In genomic region chr13:45823583-45823982, GRCh38 we compare ENCODE assay signal across 15 cellular contexts. TPM values are rescaled to one million over a fixed set of nuclear protein-coding genes. Genes with fewer than 3 reads are reported as not detected.
DNase-seq lines count a peak whose midpoint lies in the region; ATAC-seq and TF ChIP-seq lines count a peak whose summit lies in the region.
"Had no signal": no experiment of that assay in that cellular context is flagged by ENCODE, and none has a peak within 500 bp of the region (broad histone marks: within the 10 kb centered on the region; RNA-seq: fewer than 3 reads in every experiment).

No MANE protein-coding gene starts in this region.

- H4K20me1 ChIP-seq in BLaER1 treated with 17β-estradiol and CSF1 and Interleukin-3, amounts not matched to agents 10 nM and 100 nM = no peaks in the 10 kb centered on the region

- peaks cover 49 to 69% (median 58%) of the 10 kb centered on the region in 10 experiments for H3K4me1 ChIP-seq in BLaER1 treated with 17β-estradiol and CSF1 and Interleukin-3, amounts not matched to agents 10 nM and 100 nM
- peaks cover 0 to 18% (median 4%) of the 10 kb centered on the region in 12 donors for H3K4me1 ChIP-seq in heart left ventricle

- H3K27ac Mint-ChIP-seq in stimulated activated effector memory CD8-positive, alpha-beta T cell treated with anti-CD3 and anti-CD28 coated beads, Interleukin-12 subunit alpha, Interleukin-12 subunit beta, amount 100 ng/mL, for 72 hours = no peak overlapping the region
- H3K27ac Mint-ChIP-seq: CD4-positive, CD25-positive, alpha-beta regulatory T cell had no signal

- H3K9ac ChIP-seq in BLaER1 treated with 17β-estradiol and CSF1 and Interleukin-3, amounts not matched to agents 10 nM and 100 nM = peak overlapping the region in 4 of 11 experiments; percentile 62 to 73 (median 68); a peak in 4 of 22 replicates
- H3K9ac ChIP-seq in SK-N-MC (ENCODE audit: insufficient read length) = no peak overlapping the region

- no peak overlapping the region for H3K4me3 Mint-ChIP-seq in stimulated activated effector memory CD8-positive, alpha-beta T cell treated with anti-CD3 and anti-CD28 coated beads, Interleukin-12 subunit alpha, Interleukin-12 subunit beta, amount 100 ng/mL, for 72 hours
- H3K4me3 Mint-ChIP-seq: CD4-positive, CD25-positive, alpha-beta regulatory T cell had no signal

- H3K27ac ChIP-seq in BLaER1 treated with 17β-estradiol and CSF1 and Interleukin-3, amounts not matched to agents 10 nM and 100 nM = peak overlapping the region in 9 of 11 experiments; percentile 53 to 90 (median 78); a peak in 16 of 22 replicates
- H3K27ac ChIP-seq in SK-N-MC = peak overlapping the region; percentile 4; the same call in 1 of the 2 replicates
- H3K27ac ChIP-seq in heart left ventricle = peak overlapping the region in 1 of 12 donors; percentile 24

- H3K36me3 ChIP-seq in BLaER1 treated with 17β-estradiol and CSF1 and Interleukin-3, amounts not matched to agents 10 nM and 100 nM = no peaks in the 10 kb centered on the region
- H3K36me3 ChIP-seq in SK-N-MC (ENCODE audit: insufficient read depth, low read length) = no peaks in the 10 kb centered on the region
- H3K36me3 ChIP-seq in heart left ventricle = no peaks in the 10 kb centered on the region

- no peak overlapping the region for H3K4me3 ChIP-seq in BLaER1 treated with 17β-estradiol and CSF1 and Interleukin-3, amounts not matched to agents 10 nM and 100 nM
- no peak overlapping the region for H3K4me3 ChIP-seq in SK-N-MC
- H3K4me3 ChIP-seq in heart left ventricle = no peak overlapping the region

- no peak for TF ChIP-seq CTCF in heart left ventricle (IDR thresholded peaks at IDR 0.05)

- intact Hi-C loops in heart left ventricle (cut with DNase I) = no loop called here

- peak; percentile 60 to 75 (median 66) for ATAC-seq in heart left ventricle
- no peak for ATAC-seq in stimulated activated effector memory CD8-positive, alpha-beta T cell treated with anti-CD3 and anti-CD28 coated beads, Interleukin-12 subunit alpha, Interleukin-12 subunit beta, amount 100 ng/mL, for 72 hours

- H3K4me1 Mint-ChIP-seq in stimulated activated effector memory CD8-positive, alpha-beta T cell treated with anti-CD3 and anti-CD28 coated beads, Interleukin-12 subunit alpha, Interleukin-12 subunit beta, amount 100 ng/mL, for 72 hours = no peaks in the 10 kb centered on the region
- H3K4me1 Mint-ChIP-seq: CD4-positive, CD25-positive, alpha-beta regulatory T cell had no signal

- no peaks in the 10 kb centered on the region for H3K36me3 Mint-ChIP-seq in stimulated activated effector memory CD8-positive, alpha-beta T cell treated with anti-CD3 and anti-CD28 coated beads, Interleukin-12 subunit alpha, Interleukin-12 subunit beta, amount 100 ng/mL, for 72 hours
- H3K36me3 Mint-ChIP-seq: CD4-positive, CD25-positive, alpha-beta regulatory T cell had no signal

- H3K27me3 ChIP-seq in BLaER1 treated with 17β-estradiol and CSF1 and Interleukin-3, amounts not matched to agents 10 nM and 100 nM = no peaks in the 10 kb centered on the region
- H3K27me3 ChIP-seq in heart left ventricle = no peaks in the 10 kb centered on the region

- H3K9me3 ChIP-seq in BLaER1 treated with 17β-estradiol and CSF1 and Interleukin-3, amounts not matched to agents 10 nM and 100 nM (replicated peaks in 1 of 11) = peaks cover 0 to 3% (median 0%) of the 10 kb centered on the region in 11 experiments; a peak in 4 of 22 replicates
- H3K9me3 ChIP-seq in SK-N-MC (ENCODE audit: low read depth, low read length) = no peaks in the 10 kb centered on the region
- H3K9me3 ChIP-seq in heart left ventricle = peaks cover 0 to under 1% (median 0%) of the 10 kb centered on the region in 12 donors

- peak; percentile 44 for DNase-seq in ELF-1 (ENCODE audit: low read depth, low spot score)
- no peak for DNase-seq in SK-N-MC (ENCODE audit: low read depth, low spot score)
- DNase-seq in heart left ventricle = no peak
- DNase-seq in HK-2 (ENCODE audit: unreplicated experiment) = no peak
- no peak for DNase-seq in islet precursor cell
- DNase-seq in stimulated activated effector memory CD8-positive, alpha-beta T cell treated with anti-CD3 and anti-CD28 coated beads, Interleukin-12 subunit alpha, Interleukin-12 subunit beta, amount 100 ng/mL, for 72 hours (ENCODE audit: low spot score in 2 of 2) = no peak
- DNase-seq: CD4-positive, CD25-positive, alpha-beta regulatory T cell; HCEC 1CT; Karpas-422; NCI-H187 treated with DMSO at 0.1 percent for 48 hours; NCI-H345; NCI-H526; NK-92 treated with Interleukin-12 subunit alpha and Interleukin-12 subunit beta, amount 100 ng/mL, for 24 hours had no signal

- TF ChIP-seq POLR2A in heart left ventricle (IDR thresholded peaks at IDR 0.05) = no peak

- no peaks in the 10 kb centered on the region for H3K9me3 Mint-ChIP-seq in stimulated activated effector memory CD8-positive, alpha-beta T cell treated with anti-CD3 and anti-CD28 coated beads, Interleukin-12 subunit alpha, Interleukin-12 subunit beta, amount 100 ng/mL, for 72 hours
- H3K9me3 Mint-ChIP-seq: CD4-positive, CD25-positive, alpha-beta regulatory T cell had no signal

- peak overlapping the region; percentile 62 to 95 (median 83) for H3K4me2 ChIP-seq in BLaER1 treated with 17β-estradiol and CSF1 and Interleukin-3, amounts not matched to agents 10 nM and 100 nM

RNA-seq across cellular contexts. Expression of gene SIAH3, which starts 28.0 kb away (rescaled TPM):
- under 1 TPM in 3 of 9 donors, not detected in 6; 0.05 to 0.18 (median 0.07) TPM for total RNA-seq in heart left ventricle
- polyA plus RNA-seq in heart left ventricle = not detected
- total RNA-seq: CD4-positive, CD25-positive, alpha-beta regulatory T cell; OCI-LY7 had no signal
